In the genomic region with DNA sequence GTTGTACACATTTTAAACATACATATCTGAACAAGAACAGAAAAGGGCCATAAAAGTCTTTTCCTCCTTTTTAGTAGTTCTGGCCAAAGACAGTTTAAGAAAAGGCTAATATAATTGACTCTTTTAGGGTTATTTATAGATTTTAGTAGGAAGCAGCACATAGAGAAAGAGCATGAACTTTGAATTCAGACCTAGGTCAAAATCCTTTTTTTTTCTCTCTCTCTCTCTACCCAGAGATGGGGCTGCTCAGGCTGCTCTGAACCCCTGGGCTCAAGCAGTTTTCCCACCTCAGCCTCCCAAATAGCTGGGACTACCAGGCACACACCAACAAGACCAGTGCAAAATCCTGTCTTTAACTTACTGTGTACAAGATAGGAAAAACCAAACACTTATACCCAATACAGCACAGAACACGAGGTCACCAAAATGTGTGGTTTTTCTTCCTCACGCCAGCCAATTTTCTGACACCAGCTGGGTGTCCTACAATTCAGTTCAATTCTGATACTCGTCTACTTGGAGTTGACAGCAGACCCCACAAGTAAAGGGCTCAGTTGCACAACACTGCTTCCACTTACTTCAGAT, we compare ENCODE assay signal across 2 cellular contexts.
A peak's percentile ranks its signal among the peaks of the same experiment; 100 is the strongest.
TF ChIP-seq lines count a peak whose summit lies in the region.

No MANE protein-coding gene starts in this region.

TF ChIP-seq in WTC11, 78 proteins besides CTCF, POLR2A, EP300 and RAD21:
- TF ChIP-seq, protein P1, sequence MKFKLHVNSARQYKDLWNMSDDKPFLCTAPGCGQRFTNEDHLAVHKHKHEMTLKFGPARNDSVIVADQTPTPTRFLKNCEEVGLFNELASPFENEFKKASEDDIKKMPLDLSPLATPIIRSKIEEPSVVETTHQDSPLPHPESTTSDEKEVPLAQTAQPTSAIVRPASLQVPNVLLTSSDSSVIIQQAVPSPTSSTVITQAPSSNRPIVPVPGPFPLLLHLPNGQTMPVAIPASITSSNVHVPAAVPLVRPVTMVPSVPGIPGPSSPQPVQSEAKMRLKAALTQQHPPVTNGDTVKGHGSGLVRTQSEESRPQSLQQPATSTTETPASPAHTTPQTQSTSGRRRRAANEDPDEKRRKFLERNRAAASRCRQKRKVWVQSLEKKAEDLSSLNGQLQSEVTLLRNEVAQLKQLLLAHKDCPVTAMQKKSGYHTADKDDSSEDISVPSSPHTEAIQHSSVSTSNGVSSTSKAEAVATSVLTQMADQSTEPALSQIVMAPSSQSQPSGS (CRISPR knock-in tag; IDR thresholded peaks at IDR 0.05; ENCODE audit: borderline replicate concordance, low read depth) = no peak
- TF ChIP-seq NR3C1 (CRISPR knock-in tag; conservative IDR thresholded peaks at IDR 0.05; ENCODE audit: low read depth) = no peak
- TF ChIP-seq, protein P2, sequence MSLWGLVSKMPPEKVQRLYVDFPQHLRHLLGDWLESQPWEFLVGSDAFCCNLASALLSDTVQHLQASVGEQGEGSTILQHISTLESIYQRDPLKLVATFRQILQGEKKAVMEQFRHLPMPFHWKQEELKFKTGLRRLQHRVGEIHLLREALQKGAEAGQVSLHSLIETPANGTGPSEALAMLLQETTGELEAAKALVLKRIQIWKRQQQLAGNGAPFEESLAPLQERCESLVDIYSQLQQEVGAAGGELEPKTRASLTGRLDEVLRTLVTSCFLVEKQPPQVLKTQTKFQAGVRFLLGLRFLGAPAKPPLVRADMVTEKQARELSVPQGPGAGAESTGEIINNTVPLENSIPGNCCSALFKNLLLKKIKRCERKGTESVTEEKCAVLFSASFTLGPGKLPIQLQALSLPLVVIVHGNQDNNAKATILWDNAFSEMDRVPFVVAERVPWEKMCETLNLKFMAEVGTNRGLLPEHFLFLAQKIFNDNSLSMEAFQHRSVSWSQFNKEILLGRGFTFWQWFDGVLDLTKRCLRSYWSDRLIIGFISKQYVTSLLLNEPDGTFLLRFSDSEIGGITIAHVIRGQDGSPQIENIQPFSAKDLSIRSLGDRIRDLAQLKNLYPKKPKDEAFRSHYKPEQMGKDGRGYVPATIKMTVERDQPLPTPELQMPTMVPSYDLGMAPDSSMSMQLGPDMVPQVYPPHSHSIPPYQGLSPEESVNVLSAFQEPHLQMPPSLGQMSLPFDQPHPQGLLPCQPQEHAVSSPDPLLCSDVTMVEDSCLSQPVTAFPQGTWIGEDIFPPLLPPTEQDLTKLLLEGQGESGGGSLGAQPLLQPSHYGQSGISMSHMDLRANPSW (CRISPR knock-in tag; conservative IDR thresholded peaks at IDR 0.05; ENCODE audit: low read depth) = no peak
- TF ChIP-seq, protein P3, sequence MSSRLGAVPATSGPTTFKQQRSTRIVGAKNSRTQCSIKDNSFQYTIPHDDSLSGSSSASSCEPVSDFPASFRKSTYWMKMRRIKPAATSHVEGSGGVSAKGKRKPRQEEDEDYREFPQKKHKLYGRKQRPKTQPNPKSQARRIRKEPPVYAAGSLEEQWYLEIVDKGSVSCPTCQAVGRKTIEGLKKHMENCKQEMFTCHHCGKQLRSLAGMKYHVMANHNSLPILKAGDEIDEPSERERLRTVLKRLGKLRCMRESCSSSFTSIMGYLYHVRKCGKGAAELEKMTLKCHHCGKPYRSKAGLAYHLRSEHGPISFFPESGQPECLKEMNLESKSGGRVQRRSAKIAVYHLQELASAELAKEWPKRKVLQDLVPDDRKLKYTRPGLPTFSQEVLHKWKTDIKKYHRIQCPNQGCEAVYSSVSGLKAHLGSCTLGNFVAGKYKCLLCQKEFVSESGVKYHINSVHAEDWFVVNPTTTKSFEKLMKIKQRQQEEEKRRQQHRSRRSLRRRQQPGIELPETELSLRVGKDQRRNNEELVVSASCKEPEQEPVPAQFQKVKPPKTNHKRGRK (CRISPR knock-in tag; IDR thresholded peaks at IDR 0.05; ENCODE audit: borderline replicate concordance) = no peak

TF ChIP-seq in HepG2, 621 proteins besides CTCF, POLR2A, EP300 and RAD21:
- TF ChIP-seq, protein P4, sequence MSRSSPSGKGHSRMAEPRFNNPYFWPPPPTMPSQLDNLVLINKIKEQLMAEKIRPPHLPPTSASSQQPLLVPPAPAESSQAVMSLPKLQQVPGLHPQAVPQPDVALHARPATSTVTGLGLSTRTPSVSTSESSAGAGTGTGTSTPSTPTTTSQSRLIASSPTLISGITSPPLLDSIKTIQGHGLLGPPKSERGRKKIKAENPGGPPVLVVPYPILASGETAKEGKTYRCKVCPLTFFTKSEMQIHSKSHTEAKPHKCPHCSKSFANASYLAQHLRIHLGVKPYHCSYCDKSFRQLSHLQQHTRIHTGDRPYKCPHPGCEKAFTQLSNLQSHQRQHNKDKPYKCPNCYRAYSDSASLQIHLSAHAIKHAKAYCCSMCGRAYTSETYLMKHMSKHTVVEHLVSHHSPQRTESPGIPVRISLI (CRISPR knock-in tag; IDR thresholded peaks at IDR 0.05; ENCODE audit: borderline replicate concordance) = peak; percentile 34; the same call in 1 of the 2 replicates
- TF ChIP-seq RBFOX2 (IDR thresholded peaks at IDR 0.05; ENCODE audit: low read depth, low read length) (no peak), HNF4A (CRISPR knock-in tag; IDR thresholded peaks at IDR 0.05) (peak; percentile 40; the same call in 1 of the 2 replicates), RARA (CRISPR knock-in tag; IDR thresholded peaks at IDR 0.05) (0 out of 2 replicates have a peak, but pooled peaks have one; percentile 13), MEF2D (CRISPR knock-in tag; IDR thresholded peaks at IDR 0.05) (peak; percentile 53; the same call in 1 of the 2 replicates)
- TF ChIP-seq, protein P5, sequence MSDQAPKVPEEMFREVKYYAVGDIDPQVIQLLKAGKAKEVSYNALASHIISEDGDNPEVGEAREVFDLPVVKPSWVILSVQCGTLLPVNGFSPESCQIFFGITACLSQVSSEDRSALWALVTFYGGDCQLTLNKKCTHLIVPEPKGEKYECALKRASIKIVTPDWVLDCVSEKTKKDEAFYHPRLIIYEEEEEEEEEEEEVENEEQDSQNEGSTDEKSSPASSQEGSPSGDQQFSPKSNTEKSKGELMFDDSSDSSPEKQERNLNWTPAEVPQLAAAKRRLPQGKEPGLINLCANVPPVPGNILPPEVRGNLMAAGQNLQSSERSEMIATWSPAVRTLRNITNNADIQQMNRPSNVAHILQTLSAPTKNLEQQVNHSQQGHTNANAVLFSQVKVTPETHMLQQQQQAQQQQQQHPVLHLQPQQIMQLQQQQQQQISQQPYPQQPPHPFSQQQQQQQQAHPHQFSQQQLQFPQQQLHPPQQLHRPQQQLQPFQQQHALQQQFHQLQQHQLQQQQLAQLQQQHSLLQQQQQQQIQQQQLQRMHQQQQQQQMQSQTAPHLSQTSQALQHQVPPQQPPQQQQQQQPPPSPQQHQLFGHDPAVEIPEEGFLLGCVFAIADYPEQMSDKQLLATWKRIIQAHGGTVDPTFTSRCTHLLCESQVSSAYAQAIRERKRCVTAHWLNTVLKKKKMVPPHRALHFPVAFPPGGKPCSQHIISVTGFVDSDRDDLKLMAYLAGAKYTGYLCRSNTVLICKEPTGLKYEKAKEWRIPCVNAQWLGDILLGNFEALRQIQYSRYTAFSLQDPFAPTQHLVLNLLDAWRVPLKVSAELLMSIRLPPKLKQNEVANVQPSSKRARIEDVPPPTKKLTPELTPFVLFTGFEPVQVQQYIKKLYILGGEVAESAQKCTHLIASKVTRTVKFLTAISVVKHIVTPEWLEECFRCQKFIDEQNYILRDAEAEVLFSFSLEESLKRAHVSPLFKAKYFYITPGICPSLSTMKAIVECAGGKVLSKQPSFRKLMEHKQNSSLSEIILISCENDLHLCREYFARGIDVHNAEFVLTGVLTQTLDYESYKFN (CRISPR knock-in tag; conservative IDR thresholded peaks at IDR 0.05) = peak; percentile 32
- TF ChIP-seq, protein P6, sequence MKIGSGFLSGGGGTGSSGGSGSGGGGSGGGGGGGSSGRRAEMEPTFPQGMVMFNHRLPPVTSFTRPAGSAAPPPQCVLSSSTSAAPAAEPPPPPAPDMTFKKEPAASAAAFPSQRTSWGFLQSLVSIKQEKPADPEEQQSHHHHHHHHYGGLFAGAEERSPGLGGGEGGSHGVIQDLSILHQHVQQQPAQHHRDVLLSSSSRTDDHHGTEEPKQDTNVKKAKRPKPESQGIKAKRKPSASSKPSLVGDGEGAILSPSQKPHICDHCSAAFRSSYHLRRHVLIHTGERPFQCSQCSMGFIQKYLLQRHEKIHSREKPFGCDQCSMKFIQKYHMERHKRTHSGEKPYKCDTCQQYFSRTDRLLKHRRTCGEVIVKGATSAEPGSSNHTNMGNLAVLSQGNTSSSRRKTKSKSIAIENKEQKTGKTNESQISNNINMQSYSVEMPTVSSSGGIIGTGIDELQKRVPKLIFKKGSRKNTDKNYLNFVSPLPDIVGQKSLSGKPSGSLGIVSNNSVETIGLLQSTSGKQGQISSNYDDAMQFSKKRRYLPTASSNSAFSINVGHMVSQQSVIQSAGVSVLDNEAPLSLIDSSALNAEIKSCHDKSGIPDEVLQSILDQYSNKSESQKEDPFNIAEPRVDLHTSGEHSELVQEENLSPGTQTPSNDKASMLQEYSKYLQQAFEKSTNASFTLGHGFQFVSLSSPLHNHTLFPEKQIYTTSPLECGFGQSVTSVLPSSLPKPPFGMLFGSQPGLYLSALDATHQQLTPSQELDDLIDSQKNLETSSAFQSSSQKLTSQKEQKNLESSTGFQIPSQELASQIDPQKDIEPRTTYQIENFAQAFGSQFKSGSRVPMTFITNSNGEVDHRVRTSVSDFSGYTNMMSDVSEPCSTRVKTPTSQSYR (CRISPR knock-in tag; IDR thresholded peaks at IDR 0.05; ENCODE audit: borderline replicate concordance) = no peak
